15 cellular contexts compared by ENCODE assay signal in the genomic region with DNA sequence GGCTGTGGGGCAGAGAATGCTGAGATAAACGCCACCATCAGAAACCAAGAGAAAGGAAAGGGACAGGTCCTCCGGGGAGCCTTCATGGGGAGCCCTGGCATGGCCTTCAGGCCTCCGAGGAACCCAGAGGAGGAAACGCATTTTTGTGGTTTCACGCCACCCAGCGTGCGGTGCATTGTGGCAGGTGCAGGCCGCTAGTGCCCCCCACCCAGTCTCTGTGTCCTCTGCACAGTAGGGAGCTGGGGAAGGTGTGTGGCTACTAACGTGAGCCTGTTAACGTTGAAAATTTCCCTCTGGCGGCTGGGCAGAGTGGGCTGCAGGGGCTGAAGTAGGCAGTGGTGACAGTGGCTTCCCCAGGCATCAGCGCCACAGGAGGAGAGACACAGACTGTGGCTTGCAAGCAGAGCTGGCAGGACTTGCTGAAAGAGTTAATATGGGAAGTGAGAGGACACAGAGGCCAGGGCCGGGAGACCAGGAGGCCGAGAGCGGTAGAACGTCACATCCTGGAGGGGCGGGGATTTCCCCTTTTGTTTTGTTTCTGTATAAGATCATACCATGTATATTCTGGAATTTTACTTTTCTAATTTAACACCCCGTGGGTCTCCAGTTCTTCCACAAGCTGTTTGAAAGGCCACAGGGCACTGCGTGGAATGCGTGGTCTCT.
"Had no signal": no experiment of that assay in that cellular context is flagged by ENCODE, and none has a peak within 500 bp of the region (broad histone marks: within the 10 kb centered on the region; RNA-seq: fewer than 3 reads in every experiment).

No MANE protein-coding gene starts in this region.

- H3K4me1 ChIP-seq: colonic mucosa, gastroesophageal sphincter had no signal

- H3K9me3 Mint-ChIP-seq: activated naive CD4-positive, alpha-beta T cell treated with anti-CD3 and anti-CD28 coated beads for 36 hours; natural killer cell treated with Interleukin-12 subunit alpha and Interleukin-12 subunit beta and Interleukin-15 and Interleukin-18, amount 100 ng/mL, for 72 hours; T-cell had no signal

- H3K27me3 ChIP-seq: cardiac muscle cell, colonic mucosa, gastroesophageal sphincter had no signal

- H3K36me3 Mint-ChIP-seq: natural killer cell treated with Interleukin-12 subunit alpha and Interleukin-12 subunit beta and Interleukin-15 and Interleukin-18, amount 100 ng/mL, for 72 hours; T-cell had no signal

- H3K4me1 Mint-ChIP-seq: T-cell had no signal

- DNase-seq: activated CD4-positive, alpha-beta T cell treated with anti-CD3 and anti-CD28 coated beads for 48 hours; activated CD8-positive, alpha-beta T cell treated with anti-CD3 and anti-CD28 coated beads, Interleukin-2, amount 10 ng/mL, durations not matched to agents 7 days and 5 days; activated naive CD4-positive, alpha-beta T cell treated with anti-CD3 and anti-CD28 coated beads for 36 hours; colonic mucosa; effector memory CD4-positive, alpha-beta T cell; hippocampal formation; mammary epithelial cell; stimulated activated CD4-positive, alpha-beta T cell treated with anti-CD3 and anti-CD28 coated beads, Interleukin-4, amount 100 ng/mL, for 1 hour; stimulated activated CD8-positive, alpha-beta memory T cell treated with anti-CD3 and anti-CD28 coated beads, Interleukin-4, amount 100 ng/mL, for 48 hours; T-cell; trophoblast cell; WERI-Rb-1 had no signal

- H3K4me3 Mint-ChIP-seq: activated CD8-positive, alpha-beta T cell treated with anti-CD3 and anti-CD28 coated beads, Interleukin-2, amount 10 ng/mL, durations not matched to agents 7 days and 5 days; activated naive CD4-positive, alpha-beta T cell treated with anti-CD3 and anti-CD28 coated beads for 36 hours; natural killer cell treated with Interleukin-12 subunit alpha and Interleukin-12 subunit beta and Interleukin-15 and Interleukin-18, amount 100 ng/mL, for 72 hours; T-cell had no signal

- H3K27me3 Mint-ChIP-seq: natural killer cell treated with Interleukin-12 subunit alpha and Interleukin-12 subunit beta and Interleukin-15 and Interleukin-18, amount 100 ng/mL, for 72 hours had no signal

- H3K27ac ChIP-seq: cardiac muscle cell, colonic mucosa, gastroesophageal sphincter, WERI-Rb-1 had no signal

- H3K4me3 ChIP-seq: cardiac muscle cell, colonic mucosa, gastroesophageal sphincter had no signal

- H3K27ac Mint-ChIP-seq: activated CD8-positive, alpha-beta T cell treated with anti-CD3 and anti-CD28 coated beads, Interleukin-2, amount 10 ng/mL, durations not matched to agents 7 days and 5 days; activated naive CD4-positive, alpha-beta T cell treated with anti-CD3 and anti-CD28 coated beads for 36 hours; T-cell had no signal

- H3K9me3 ChIP-seq: colonic mucosa, gastroesophageal sphincter had no signal

- H3K36me3 ChIP-seq: cardiac muscle cell, colonic mucosa had no signal

- ATAC-seq: activated CD8-positive, alpha-beta T cell treated with anti-CD3 and anti-CD28 coated beads, Interleukin-2, amount 10 ng/mL, durations not matched to agents 7 days and 5 days; gastroesophageal sphincter; natural killer cell treated with Interleukin-12 subunit alpha and Interleukin-12 subunit beta and Interleukin-15 and Interleukin-18, amount 100 ng/mL, for 72 hours; T-cell had no signal
